Comparison of ENCODE assay signal across 9 cellular contexts in the genomic region with DNA sequence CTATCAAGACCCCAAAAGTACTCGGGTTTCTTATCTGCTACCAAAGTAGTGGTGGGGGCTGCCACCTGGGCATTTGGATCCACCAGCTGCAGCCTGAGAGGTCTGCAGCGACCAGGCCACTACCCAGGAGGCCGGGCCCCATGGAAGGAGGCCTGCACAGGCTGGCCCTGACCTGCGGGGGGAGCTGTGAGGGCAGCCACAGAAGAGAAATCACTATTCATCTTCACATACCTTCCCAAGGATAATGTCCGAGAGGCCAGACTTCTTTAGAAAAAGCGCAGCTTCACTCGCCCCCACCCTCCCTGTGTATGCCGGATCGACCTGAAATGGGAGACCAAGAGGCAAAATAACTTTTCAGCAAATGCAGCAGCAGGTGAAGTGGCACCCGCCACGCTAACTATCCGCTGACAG. TPM values are rescaled to one million over a fixed set of nuclear protein-coding genes. Genes with fewer than 3 reads are reported as not detected.
A peak's percentile ranks its signal among the peaks of the same experiment; 100 is the strongest.
DNase-seq lines count a peak whose midpoint lies in the region; ATAC-seq, FAIRE-seq and TF ChIP-seq lines count a peak whose summit lies in the region.
"Had no signal": no experiment of that assay in that cellular context is flagged by ENCODE, and none has a peak within 500 bp of the region (broad histone marks: within the 10 kb centered on the region; RNA-seq: fewer than 3 reads in every experiment).

No MANE protein-coding gene starts in this region.

- no peak overlapping the region for H3K27ac Mint-ChIP-seq in WTC11
- H3K27ac Mint-ChIP-seq in immature natural killer cell, result peak overlapping the region in 5 of 6 donors; percentile 35 to 84 (median 61)

- DNase-seq in AG10803 (ENCODE audit: low read depth) (no peak), H54 (ENCODE audit: insufficient read length, low spot score) (peak; percentile 43), WTC11 (ENCODE audit: low spot score) (peak; percentile 79), immature natural killer cell (no peak), KG1 (lab: John Stamatoyannopoulos, UW) (no peak), COLO829 (ENCODE audit: low spot score) (no peak), cortex of kidney (lab: John Stamatoyannopoulos, UW) (no peak), NCI-H226 (no peak)

- CTCF ChIA-PET in WTC11 (lab: Charles Lee), result interaction anchor here (0.6 to 3.1 kb wide), 27 partner anchors 13 to 1022 kb away, joined by 3 to 43 read pairs (median 5); a partner anchor contains a TSS

- FAIRE-seq in H54 (lab: Jason Lieb, UNC), result no peak

- H3K4me1 Mint-ChIP-seq in WTC11, result peaks cover 37% of the 10 kb centered on the region
- H3K4me1 Mint-ChIP-seq in immature natural killer cell, result peaks cover 89 to 90% of the 10 kb centered on the region in 2 donors

- POLR2A ChIA-PET in WTC11 (lab: Charles Lee), result interaction anchor here (0.7 kb wide), 1 partner anchor 86 kb away, joined by 3 read pairs; no protein-coding TSS in a partner anchor

- no peak for TF ChIP-seq POLR2A in H54 (IDR thresholded peaks at IDR 0.05; ENCODE audit: low read depth, low read length)

- H3K4me3 Mint-ChIP-seq in WTC11 (no peak overlapping the region), immature natural killer cell (peak overlapping the region in 1 of 5 donors; percentile 4)
- H3K4me3 Mint-ChIP-seq: central memory CD8-positive, alpha-beta T cell had no signal

- no peaks in the 10 kb centered on the region for H3K9me3 Mint-ChIP-seq in WTC11
- H3K9me3 Mint-ChIP-seq in immature natural killer cell, result no peaks in the 10 kb centered on the region
- H3K9me3 Mint-ChIP-seq: central memory CD8-positive, alpha-beta T cell had no signal

- ATAC-seq in WTC11, result peak; percentile 91

- TF ChIP-seq CTCF in AG10803 (conservative IDR thresholded peaks at IDR 0.05; ENCODE audit: low read length) (peak; percentile 32), WTC11 (IDR thresholded peaks at IDR 0.05) (peak; percentile 58)

- H3K36me3 Mint-ChIP-seq in WTC11 (peaks cover 22% of the 10 kb centered on the region), immature natural killer cell (peaks cover 3 to 12% (median 12%) of the 10 kb centered on the region in 3 donors)

- H3K27me3 Mint-ChIP-seq in WTC11 (ENCODE audit: low read depth) (no peaks in the 10 kb centered on the region), immature natural killer cell (ENCODE audit: low read depth in 3 of 3) (peaks cover 5 to 7% (median 6%) of the 10 kb centered on the region in 3 donors)
- H3K27me3 Mint-ChIP-seq: central memory CD8-positive, alpha-beta T cell had no signal

- no peak overlapping the region for H3K4me3 ChIP-seq in AG10803 (ENCODE audit: low read length)

TF ChIP-seq in WTC11, 78 proteins besides CTCF, POLR2A, EP300 and RAD21 (continues in another document):
- TF ChIP-seq, protein P1, sequence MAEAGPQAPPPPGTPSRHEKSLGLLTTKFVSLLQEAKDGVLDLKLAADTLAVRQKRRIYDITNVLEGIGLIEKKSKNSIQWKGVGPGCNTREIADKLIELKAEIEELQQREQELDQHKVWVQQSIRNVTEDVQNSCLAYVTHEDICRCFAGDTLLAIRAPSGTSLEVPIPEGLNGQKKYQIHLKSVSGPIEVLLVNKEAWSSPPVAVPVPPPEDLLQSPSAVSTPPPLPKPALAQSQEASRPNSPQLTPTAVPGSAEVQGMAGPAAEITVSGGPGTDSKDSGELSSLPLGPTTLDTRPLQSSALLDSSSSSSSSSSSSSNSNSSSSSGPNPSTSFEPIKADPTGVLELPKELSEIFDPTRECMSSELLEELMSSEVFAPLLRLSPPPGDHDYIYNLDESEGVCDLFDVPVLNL (CRISPR knock-in tag; IDR thresholded peaks at IDR 0.05; ENCODE audit: borderline replicate concordance, low read depth), result no peak
- TF ChIP-seq ETV6 (CRISPR knock-in tag; IDR thresholded peaks at IDR 0.05) (no peak), MXD4 (CRISPR knock-in tag; IDR thresholded peaks at IDR 0.05; ENCODE audit: borderline replicate concordance) (no peak), GRHL2 (CRISPR knock-in tag; IDR thresholded peaks at IDR 0.05; ENCODE audit: insufficient replicate concordance, severe bottlenecking) (no peak), SOX15 (CRISPR knock-in tag; IDR thresholded peaks at IDR 0.05) (no peak), ZNF396 (CRISPR knock-in tag; IDR thresholded peaks at IDR 0.05; ENCODE audit: borderline replicate concordance) (no peak), ZNF671 (CRISPR knock-in tag; IDR thresholded peaks at IDR 0.05) (no peak), KAT7 (CRISPR knock-in tag; IDR thresholded peaks at IDR 0.05; ENCODE audit: borderline replicate concordance) (no peak), IRF2 (CRISPR knock-in tag; IDR thresholded peaks at IDR 0.05; ENCODE audit: borderline replicate concordance, low read depth) (no peak), JUN (CRISPR knock-in tag; IDR thresholded peaks at IDR 0.05) (no peak)
- TF ChIP-seq, protein P2, sequence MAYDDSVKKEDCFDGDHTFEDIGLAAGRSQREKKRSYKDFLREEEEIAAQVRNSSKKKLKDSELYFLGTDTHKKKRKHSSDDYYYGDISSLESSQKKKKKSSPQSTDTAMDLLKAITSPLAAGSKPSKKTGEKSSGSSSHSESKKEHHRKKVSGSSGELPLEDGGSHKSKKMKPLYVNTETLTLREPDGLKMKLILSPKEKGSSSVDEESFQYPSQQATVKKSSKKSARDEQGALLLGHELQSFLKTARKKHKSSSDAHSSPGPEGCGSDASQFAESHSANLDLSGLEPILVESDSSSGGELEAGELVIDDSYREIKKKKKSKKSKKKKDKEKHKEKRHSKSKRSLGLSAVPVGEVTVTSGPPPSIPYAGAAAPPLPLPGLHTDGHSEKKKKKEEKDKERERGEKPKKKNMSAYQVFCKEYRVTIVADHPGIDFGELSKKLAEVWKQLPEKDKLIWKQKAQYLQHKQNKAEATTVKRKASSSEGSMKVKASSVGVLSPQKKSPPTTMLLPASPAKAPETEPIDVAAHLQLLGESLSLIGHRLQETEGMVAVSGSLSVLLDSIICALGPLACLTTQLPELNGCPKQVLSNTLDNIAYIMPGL (CRISPR knock-in tag; IDR thresholded peaks at IDR 0.05), result no peak
- TF ChIP-seq, protein P3, sequence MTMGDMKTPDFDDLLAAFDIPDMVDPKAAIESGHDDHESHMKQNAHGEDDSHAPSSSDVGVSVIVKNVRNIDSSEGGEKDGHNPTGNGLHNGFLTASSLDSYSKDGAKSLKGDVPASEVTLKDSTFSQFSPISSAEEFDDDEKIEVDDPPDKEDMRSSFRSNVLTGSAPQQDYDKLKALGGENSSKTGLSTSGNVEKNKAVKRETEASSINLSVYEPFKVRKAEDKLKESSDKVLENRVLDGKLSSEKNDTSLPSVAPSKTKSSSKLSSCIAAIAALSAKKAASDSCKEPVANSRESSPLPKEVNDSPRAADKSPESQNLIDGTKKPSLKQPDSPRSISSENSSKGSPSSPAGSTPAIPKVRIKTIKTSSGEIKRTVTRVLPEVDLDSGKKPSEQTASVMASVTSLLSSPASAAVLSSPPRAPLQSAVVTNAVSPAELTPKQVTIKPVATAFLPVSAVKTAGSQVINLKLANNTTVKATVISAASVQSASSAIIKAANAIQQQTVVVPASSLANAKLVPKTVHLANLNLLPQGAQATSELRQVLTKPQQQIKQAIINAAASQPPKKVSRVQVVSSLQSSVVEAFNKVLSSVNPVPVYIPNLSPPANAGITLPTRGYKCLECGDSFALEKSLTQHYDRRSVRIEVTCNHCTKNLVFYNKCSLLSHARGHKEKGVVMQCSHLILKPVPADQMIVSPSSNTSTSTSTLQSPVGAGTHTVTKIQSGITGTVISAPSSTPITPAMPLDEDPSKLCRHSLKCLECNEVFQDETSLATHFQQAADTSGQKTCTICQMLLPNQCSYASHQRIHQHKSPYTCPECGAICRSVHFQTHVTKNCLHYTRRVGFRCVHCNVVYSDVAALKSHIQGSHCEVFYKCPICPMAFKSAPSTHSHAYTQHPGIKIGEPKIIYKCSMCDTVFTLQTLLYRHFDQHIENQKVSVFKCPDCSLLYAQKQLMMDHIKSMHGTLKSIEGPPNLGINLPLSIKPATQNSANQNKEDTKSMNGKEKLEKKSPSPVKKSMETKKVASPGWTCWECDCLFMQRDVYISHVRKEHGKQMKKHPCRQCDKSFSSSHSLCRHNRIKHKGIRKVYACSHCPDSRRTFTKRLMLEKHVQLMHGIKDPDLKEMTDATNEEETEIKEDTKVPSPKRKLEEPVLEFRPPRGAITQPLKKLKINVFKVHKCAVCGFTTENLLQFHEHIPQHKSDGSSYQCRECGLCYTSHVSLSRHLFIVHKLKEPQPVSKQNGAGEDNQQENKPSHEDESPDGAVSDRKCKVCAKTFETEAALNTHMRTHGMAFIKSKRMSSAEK (CRISPR knock-in tag; IDR thresholded peaks at IDR 0.05; ENCODE audit: borderline replicate concordance), result no peak
- TF ChIP-seq, protein P4, sequence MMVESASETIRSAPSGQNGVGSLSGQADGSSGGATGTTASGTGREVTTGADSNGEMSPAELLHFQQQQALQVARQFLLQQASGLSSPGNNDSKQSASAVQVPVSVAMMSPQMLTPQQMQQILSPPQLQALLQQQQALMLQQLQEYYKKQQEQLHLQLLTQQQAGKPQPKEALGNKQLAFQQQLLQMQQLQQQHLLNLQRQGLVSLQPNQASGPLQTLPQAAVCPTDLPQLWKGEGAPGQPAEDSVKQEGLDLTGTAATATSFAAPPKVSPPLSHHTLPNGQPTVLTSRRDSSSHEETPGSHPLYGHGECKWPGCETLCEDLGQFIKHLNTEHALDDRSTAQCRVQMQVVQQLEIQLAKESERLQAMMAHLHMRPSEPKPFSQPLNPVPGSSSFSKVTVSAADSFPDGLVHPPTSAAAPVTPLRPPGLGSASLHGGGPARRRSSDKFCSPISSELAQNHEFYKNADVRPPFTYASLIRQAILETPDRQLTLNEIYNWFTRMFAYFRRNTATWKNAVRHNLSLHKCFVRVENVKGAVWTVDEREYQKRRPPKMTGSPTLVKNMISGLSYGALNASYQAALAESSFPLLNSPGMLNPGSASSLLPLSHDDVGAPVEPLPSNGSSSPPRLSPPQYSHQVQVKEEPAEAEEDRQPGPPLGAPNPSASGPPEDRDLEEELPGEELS (CRISPR knock-in tag; IDR thresholded peaks at IDR 0.05), result no peak

RNA-seq across cellular contexts. Expression of a gene that starts 30.1 kb away (rescaled TPM):
- total RNA-seq in WTC11 (2021), result 37.9 to 44.8 TPM (median 39.1 TPM) in 3 replicates
- 10 to 100 TPM; 14.5 to 28.8 (median 16.4) TPM for polyA plus RNA-seq in immature natural killer cell

RNA-seq across cellular contexts. Expression of a gene that starts 54.3 kb away (rescaled TPM):
- 0.21 to 0.87 TPM (median 0.50 TPM) in 3 replicates for total RNA-seq in WTC11 (2021)
- polyA plus RNA-seq in immature natural killer cell, result under 1 TPM in 1 of 3 donors, not detected in 2; 0.25 TPM

RNA-seq across cellular contexts. Expression of a gene that starts 54.5 kb away (rescaled TPM):
- 3.4 to 4.8 TPM (median 4.1 TPM) in 3 replicates for total RNA-seq in WTC11 (2021)
- polyA plus RNA-seq in immature natural killer cell, result 1 to 10 TPM in 1 of 3 donors, under 1 TPM in 1, not detected in 1; 0.80 to 1.2 TPM

Comparison
In these comparisons a context has a peak if more than half of its experiments do, and no peak if none do; other contexts are left out.
1. DNase-seq: peak in H54 (single experiment) and WTC11 (single experiment); none in AG10803 (single experiment), immature natural killer cell (0 of 3), KG1 (single experiment), COLO829 (single experiment), cortex of kidney (single experiment) and NCI-H226 (single experiment).